ENCODE assay signal across 11 cellular contexts in the genomic region with DNA sequence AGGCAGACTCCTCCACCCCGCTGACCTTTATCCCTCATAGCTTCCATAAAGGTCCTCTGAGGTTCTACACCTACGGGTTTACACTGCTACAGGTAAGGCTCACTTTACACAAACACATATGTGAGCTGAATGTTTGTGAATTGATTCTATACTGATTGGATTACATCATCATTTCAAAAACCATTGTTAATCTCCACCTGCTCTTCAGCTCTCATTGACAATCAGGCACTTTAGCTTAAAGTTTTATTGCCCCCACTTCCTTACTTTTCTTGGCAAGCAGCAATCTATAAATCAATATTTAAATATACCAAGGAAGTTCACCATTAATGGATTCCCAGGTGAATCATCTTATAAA. TPM values are rescaled to one million over a fixed set of nuclear protein-coding genes. Genes with fewer than 3 reads are reported as not detected.
A peak's percentile ranks its signal among the peaks of the same experiment; 100 is the strongest.
DNase-seq lines count a peak whose midpoint lies in the region; ATAC-seq lines count a peak whose summit lies in the region.
"Had no signal": no experiment of that assay in that cellular context is flagged by ENCODE, and none has a peak within 500 bp of the region (broad histone marks: within the 10 kb centered on the region; RNA-seq: fewer than 3 reads in every experiment).

No MANE protein-coding gene starts in this region.

- H3K27ac ChIP-seq in SK-N-MC (peak overlapping the region; percentile 99), mesenchymal stem cell (ENCODE audit: low read length, poor library complexity, severe bottlenecking) (no peak overlapping the region), GM23248 (no peak overlapping the region)
- H3K27ac ChIP-seq: 22Rv1 had no signal

- WGBS in mesenchymal stem cell, result no CpG with 5 or more reads among the region's 2 CpGs
- WGBS in GM23248 (ENCODE audit: low coverage in 1 of 2, low lambda C conversion rate in 2 of 2, missing lambda C conversion rate in 2 of 2), 2 experiments, result 68 to 82% methylated on average over 2 of the region's 2 CpGs

- H2BK12ac ChIP-seq in mesenchymal stem cell (ENCODE audit: low read length in 2 of 2), result no peak overlapping the region

- no peaks in the 10 kb centered on the region for H3K9me2 ChIP-seq in GM23248 (ENCODE audit: insufficient read depth)

- H3K36me3 ChIP-seq in SK-N-MC (ENCODE audit: insufficient read depth, low read length) (no peaks in the 10 kb centered on the region), mesenchymal stem cell (ENCODE audit: control insufficient read depth in 1 of 2, insufficient read depth in 2 of 2, low read depth in 1 of 2, low read length in 2 of 2) (no peaks in the 10 kb centered on the region), GM23248 (ENCODE audit: low read depth) (no peaks in the 10 kb centered on the region)
- H3K36me3 ChIP-seq: upper lobe of left lung had no signal

- H3K9me3 ChIP-seq in SK-N-MC (ENCODE audit: low read depth, low read length) (no peaks in the 10 kb centered on the region), mesenchymal stem cell (ENCODE audit: control insufficient read depth, low read length) (no peaks in the 10 kb centered on the region), GM23248 (ENCODE audit: low read depth) (no peaks in the 10 kb centered on the region)
- H3K9me3 ChIP-seq: upper lobe of left lung had no signal

- no peak overlapping the region for H2BK15ac ChIP-seq in mesenchymal stem cell (ENCODE audit: low read depth, poor library complexity, severe bottlenecking)

- H3K4me1 ChIP-seq in mesenchymal stem cell (ENCODE audit: control insufficient read depth, insufficient read depth, low read depth, low read length) (peaks cover 18% of the 10 kb centered on the region), GM23248 (ENCODE audit: insufficient read depth) (peaks cover 28% of the 10 kb centered on the region)

- H2AFZ ChIP-seq in mesenchymal stem cell (ENCODE audit: low read depth, low read length) (no peak overlapping the region), GM23248 (no peak overlapping the region)

- no peaks in the 10 kb centered on the region for H3K79me2 ChIP-seq in GM23248 (ENCODE audit: insufficient read depth)

- H2BK5ac ChIP-seq in mesenchymal stem cell (ENCODE audit: low read depth, low read length, poor library complexity, severe bottlenecking), result no peak overlapping the region

- no peaks in the 10 kb centered on the region for H4K20me1 ChIP-seq in GM23248 (ENCODE audit: insufficient read depth)

- H3K27me3 ChIP-seq in mesenchymal stem cell (ENCODE audit: control insufficient read depth in 1 of 2, insufficient read depth in 1 of 2, low read length in 2 of 2), result peaks cover 7 to 22% of the 10 kb centered on the region in 2 experiments
- H3K27me3 ChIP-seq in GM23248 (replicated peaks; ENCODE audit: insufficient read depth), result no peaks in the 10 kb centered on the region
- H3K27me3 ChIP-seq: upper lobe of left lung had no signal

- no peak overlapping the region for H2AK5ac ChIP-seq in mesenchymal stem cell (ENCODE audit: low read length, severe bottlenecking)

- H4K91ac ChIP-seq in mesenchymal stem cell (ENCODE audit: low read length), result peak overlapping the region; percentile 53

- H3K4me3 ChIP-seq in SK-N-MC (peak overlapping the region; percentile 85), mesenchymal stem cell (ENCODE audit: insufficient read depth in 1 of 2, low read depth in 1 of 2, low read length in 2 of 2) (no peak overlapping the region), GM23248 (no peak overlapping the region)

- no peak overlapping the region for H3K23ac ChIP-seq in mesenchymal stem cell (ENCODE audit: low read length in 2 of 2)

- no peaks in the 10 kb centered on the region for H3K79me1 ChIP-seq in mesenchymal stem cell (replicated peaks; ENCODE audit: low read length, poor library complexity, severe bottlenecking)

- H3K9ac ChIP-seq in SK-N-MC (ENCODE audit: insufficient read length) (peak overlapping the region; percentile 24), mesenchymal stem cell (ENCODE audit: low read length) (no peak overlapping the region), GM23248 (no peak overlapping the region)

- no peak overlapping the region for H2BK120ac ChIP-seq in mesenchymal stem cell (ENCODE audit: low read depth, low read length)

- no peak overlapping the region for H4K8ac ChIP-seq in mesenchymal stem cell (ENCODE audit: low read length)

- in situ Hi-C loops in GM23248 (cut with MboI), result no loop called here

- H3K4ac ChIP-seq in mesenchymal stem cell (ENCODE audit: low read depth in 1 of 2, low read length in 2 of 2), result no peak overlapping the region

- H3F3A ChIP-seq in GM23248 (ENCODE audit: insufficient read depth), result peaks cover 27% of the 10 kb centered on the region

- ATAC-seq in GM19328 (IDR thresholded peaks at IDR 0.05; ENCODE audit: unreplicated experiment), result no peak

- no peak overlapping the region for H3K14ac ChIP-seq in mesenchymal stem cell (ENCODE audit: low read length in 2 of 2)

- DNase-seq in NCI-H1092 treated with DMSO at 0.1 percent for 48 hours (lab: John Stamatoyannopoulos, UW) (peak; percentile 52), NCI-H1092 (lab: John Stamatoyannopoulos, UW) (no peak), DMS53 treated with DMSO at 0.1 percent for 48 hours (lab: John Stamatoyannopoulos, UW; ENCODE audit: unreplicated experiment) (peak; percentile 26), SK-N-MC (ENCODE audit: low read depth, low spot score) (no peak), mesenchymal stem cell (no peak), GM23248 (no peak), ureter (ENCODE audit: low spot score) (no peak)
- DNase-seq: activated CD8-positive, alpha-beta memory T cell treated with anti-CD3 and anti-CD28 coated beads, Interleukin-2, amount 50 U/mL, for 48 hours had no signal

- no peak overlapping the region for H3K4me2 ChIP-seq in mesenchymal stem cell (ENCODE audit: low read length, poor library complexity, severe bottlenecking)
- no peak overlapping the region for H3K4me2 ChIP-seq in GM23248 (ENCODE audit: unreplicated experiment)

- H3K18ac ChIP-seq in mesenchymal stem cell (ENCODE audit: low read depth in 1 of 2, low read length in 2 of 2), result no peak overlapping the region

RNA-seq across cellular contexts. Expression of a gene that starts 12.9 kb away (rescaled TPM):
- polyA plus RNA-seq in mesenchymal stem cell (2013, experiment 1 of 2), result 1.0 TPM
- polyA plus RNA-seq in mesenchymal stem cell (2013, experiment 2 of 2), result 0.97 TPM
- total RNA-seq in GM23248 (2014; rRNA removed; shearing (Covaris generic)), result 0.11 and 0.89 TPM in 2 replicates
- 0.33 and 0.41 TPM in 2 replicates for polyA plus RNA-seq in GM23248 (2016; fragmentation: Nextera tagmentation; extraction: Ambion mirVana)
- 22.4 TPM for total RNA-seq in ureter

RNA-seq across cellular contexts. Expression of a gene that starts 28.0 kb away (rescaled TPM):
- 3.1 TPM for polyA plus RNA-seq in mesenchymal stem cell (2013, experiment 1 of 2)
- 3.3 TPM for polyA plus RNA-seq in mesenchymal stem cell (2013, experiment 2 of 2)
- total RNA-seq in GM23248 (2014; rRNA removed; shearing (Covaris generic)), result 7.1 and 10.1 TPM in 2 replicates
- polyA plus RNA-seq in GM23248 (2016; fragmentation: Nextera tagmentation; extraction: Ambion mirVana), result 7.9 and 9.7 TPM in 2 replicates
- 15.0 TPM for total RNA-seq in ureter

Comparison
In these comparisons a context has a peak if more than half of its experiments do, and no peak if none do; other contexts are left out.
1. DNase-seq: peak in NCI-H1092 treated with DMSO at 0.1 percent for 48 hours (single experiment) and DMS53 treated with DMSO at 0.1 percent for 48 hours (single experiment); none in NCI-H1092 (single experiment), SK-N-MC (single experiment), mesenchymal stem cell (single experiment), GM23248 (single experiment) and ureter (single experiment).
2. RNA of a gene that starts 12.9 kb away (total RNA-seq): 22.4 TPM in ureter (single experiment); 0.11 to 0.89 TPM in GM23248; every median in the first group is over 10 times any median in the second.